Comparison of ENCODE assay signal across 1 cellular context in the genomic region with DNA sequence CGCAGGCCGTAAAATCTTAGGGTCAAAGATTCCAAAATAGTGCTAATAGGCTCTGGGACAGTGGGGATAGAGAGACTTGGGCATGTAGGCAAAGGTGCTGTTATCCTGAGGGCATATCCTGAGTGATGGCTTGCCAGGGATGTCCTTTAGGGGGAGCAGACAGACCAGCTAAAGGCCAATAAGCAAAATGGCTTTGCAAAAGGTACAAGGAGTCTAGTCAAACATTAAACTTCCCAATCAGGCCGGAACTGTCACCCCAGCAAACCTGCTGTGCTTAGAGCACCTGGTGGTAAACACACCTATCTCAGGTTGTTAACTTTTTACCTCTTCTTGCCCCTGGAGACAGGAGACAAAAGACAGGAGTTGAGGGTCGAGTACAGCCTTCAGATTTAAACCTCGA.
TF ChIP-seq lines count a peak whose summit lies in the region.

No MANE protein-coding gene starts in this region.

TF ChIP-seq in HepG2, 621 proteins besides CTCF, POLR2A, EP300 and RAD21 (continued from another document):
- TF ChIP-seq, protein P1, sequence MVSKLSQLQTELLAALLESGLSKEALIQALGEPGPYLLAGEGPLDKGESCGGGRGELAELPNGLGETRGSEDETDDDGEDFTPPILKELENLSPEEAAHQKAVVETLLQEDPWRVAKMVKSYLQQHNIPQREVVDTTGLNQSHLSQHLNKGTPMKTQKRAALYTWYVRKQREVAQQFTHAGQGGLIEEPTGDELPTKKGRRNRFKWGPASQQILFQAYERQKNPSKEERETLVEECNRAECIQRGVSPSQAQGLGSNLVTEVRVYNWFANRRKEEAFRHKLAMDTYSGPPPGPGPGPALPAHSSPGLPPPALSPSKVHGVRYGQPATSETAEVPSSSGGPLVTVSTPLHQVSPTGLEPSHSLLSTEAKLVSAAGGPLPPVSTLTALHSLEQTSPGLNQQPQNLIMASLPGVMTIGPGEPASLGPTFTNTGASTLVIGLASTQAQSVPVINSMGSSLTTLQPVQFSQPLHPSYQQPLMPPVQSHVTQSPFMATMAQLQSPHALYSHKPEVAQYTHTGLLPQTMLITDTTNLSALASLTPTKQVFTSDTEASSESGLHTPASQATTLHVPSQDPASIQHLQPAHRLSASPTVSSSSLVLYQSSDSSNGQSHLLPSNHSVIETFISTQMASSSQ (IDR thresholded peaks at IDR 0.05; ENCODE audit: low read depth): peak; percentile 63
- TF ChIP-seq, protein P1 (CRISPR knock-in tag; IDR thresholded peaks at IDR 0.05; ENCODE audit: borderline replicate concordance): peak; percentile 46; the same call in 1 of the 2 replicates
- TF ChIP-seq MIXL1 (CRISPR knock-in tag; IDR thresholded peaks at IDR 0.05) (0 out of 2 replicates have a peak, but pooled peaks have one; percentile 44), ZBTB42 (CRISPR knock-in tag; IDR thresholded peaks at IDR 0.05) (no peak), ZEB1 (IDR thresholded peaks at IDR 0.05; ENCODE audit: insufficient replicate concordance, low read depth) (peak; percentile 35), STAG1 (CRISPR knock-in tag; IDR thresholded peaks at IDR 0.05) (peak; percentile 77), TBX2 (CRISPR knock-in tag; IDR thresholded peaks at IDR 0.05; ENCODE audit: borderline replicate concordance) (peak; percentile 39; the same call in 1 of the 2 replicates), MTF2 (CRISPR knock-in tag; IDR thresholded peaks at IDR 0.05; ENCODE audit: borderline replicate concordance) (no peak), ETV5 (CRISPR knock-in tag; IDR thresholded peaks at IDR 0.05; ENCODE audit: borderline replicate concordance) (peak; percentile 29; the same call in 1 of the 2 replicates), SMC3 (IDR thresholded peaks at IDR 0.05; ENCODE audit: low read length) (peak; percentile 45; the same call in 1 of the 2 replicates), ZNF367 (CRISPR knock-in tag; IDR thresholded peaks at IDR 0.05; ENCODE audit: borderline replicate concordance) (no peak)
- TF ChIP-seq, protein P2, sequence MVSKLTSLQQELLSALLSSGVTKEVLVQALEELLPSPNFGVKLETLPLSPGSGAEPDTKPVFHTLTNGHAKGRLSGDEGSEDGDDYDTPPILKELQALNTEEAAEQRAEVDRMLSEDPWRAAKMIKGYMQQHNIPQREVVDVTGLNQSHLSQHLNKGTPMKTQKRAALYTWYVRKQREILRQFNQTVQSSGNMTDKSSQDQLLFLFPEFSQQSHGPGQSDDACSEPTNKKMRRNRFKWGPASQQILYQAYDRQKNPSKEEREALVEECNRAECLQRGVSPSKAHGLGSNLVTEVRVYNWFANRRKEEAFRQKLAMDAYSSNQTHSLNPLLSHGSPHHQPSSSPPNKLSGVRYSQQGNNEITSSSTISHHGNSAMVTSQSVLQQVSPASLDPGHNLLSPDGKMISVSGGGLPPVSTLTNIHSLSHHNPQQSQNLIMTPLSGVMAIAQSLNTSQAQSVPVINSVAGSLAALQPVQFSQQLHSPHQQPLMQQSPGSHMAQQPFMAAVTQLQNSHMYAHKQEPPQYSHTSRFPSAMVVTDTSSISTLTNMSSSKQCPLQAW (CRISPR knock-in tag; IDR thresholded peaks at IDR 0.05): peak; percentile 49; the same call in 1 of the 2 replicates
